Comparison of ENCODE assay signal across 13 cellular contexts in the genomic region with DNA sequence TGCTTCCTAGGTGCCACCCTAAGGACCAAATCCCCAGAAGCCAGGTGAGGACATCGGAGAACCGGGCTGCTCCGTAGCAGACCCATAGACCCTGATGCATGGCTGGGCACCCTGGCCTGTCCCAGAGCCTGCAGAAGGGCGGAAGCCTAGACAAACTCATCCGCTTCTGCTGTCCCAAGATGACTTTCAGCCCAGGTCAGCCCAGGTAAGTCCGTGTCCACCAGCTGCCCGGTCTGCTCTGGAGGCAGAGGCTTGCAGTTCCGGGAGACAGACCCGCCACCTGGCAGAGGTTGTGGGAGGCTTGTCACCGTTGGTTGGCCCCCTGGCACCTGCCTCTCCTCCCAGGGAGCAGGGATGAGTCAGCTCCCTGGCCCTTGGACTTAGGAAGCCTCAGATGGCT.
"Had no signal": no experiment of that assay in that cellular context is flagged by ENCODE, and none has a peak within 500 bp of the region (broad histone marks: within the 10 kb centered on the region; RNA-seq: fewer than 3 reads in every experiment).

No MANE protein-coding gene starts in this region.

- H3K4me3 Mint-ChIP-seq: activated CD4-positive, alpha-beta memory T cell treated with anti-CD3 and anti-CD28 coated beads, Interleukin-2, amount 10 ng/mL, durations not matched to agents 7 days and 5 days; activated T-helper 17 cell treated with anti-CD3 and anti-CD28 coated beads, Interleukin-2, amount 50 U/mL, for 72 hours; central memory CD8-positive, alpha-beta T cell; effector memory CD8-positive, alpha-beta T cell; mesothelial cell of epicardium had no signal

- H3K9me3 Mint-ChIP-seq: activated CD4-positive, alpha-beta memory T cell treated with anti-CD3 and anti-CD28 coated beads, Interleukin-2, amount 10 ng/mL, durations not matched to agents 7 days and 5 days; activated T-helper 17 cell treated with anti-CD3 and anti-CD28 coated beads, Interleukin-2, amount 50 U/mL, for 72 hours; central memory CD8-positive, alpha-beta T cell; effector memory CD8-positive, alpha-beta T cell had no signal

- H3K36me3 Mint-ChIP-seq: mesothelial cell of epicardium had no signal

- H3K9me3 ChIP-seq: body of pancreas, SJSA1 had no signal

- ATAC-seq: activated naive CD4-positive, alpha-beta T cell treated with anti-CD3 and anti-CD28 coated beads, Interleukin-2, amount 50 U/mL, for 72 hours; activated T-helper 17 cell treated with anti-CD3 and anti-CD28 coated beads, Interleukin-2, amount 50 U/mL, for 72 hours; body of pancreas; effector memory CD8-positive, alpha-beta T cell had no signal

- H3K36me3 ChIP-seq: SJSA1 had no signal

- H3K27me3 ChIP-seq: body of pancreas, SJSA1 had no signal

- H3K4me3 ChIP-seq: body of pancreas, SJSA1 had no signal

- DNase-seq: activated CD4-positive, alpha-beta memory T cell treated with anti-CD3 and anti-CD28 coated beads, Interleukin-2, amount 10 ng/mL, durations not matched to agents 7 days and 5 days; activated CD4-positive, alpha-beta T cell treated with anti-CD3 and anti-CD28 coated beads for 1 hour; amniotic stem cell; effector memory CD8-positive, alpha-beta T cell; hypothalamus; stimulated activated CD4-positive, alpha-beta T cell treated with anti-CD3 and anti-CD28 coated beads, Interleukin-2, amount 100 ng/mL, for 24 hours; stimulated activated naive CD4-positive, alpha-beta T cell treated with Interleukin-2 at 50 U/mL for 16 hours had no signal

- H3K27ac ChIP-seq: SJSA1 had no signal

- H3K27ac Mint-ChIP-seq: activated CD4-positive, alpha-beta memory T cell treated with anti-CD3 and anti-CD28 coated beads, Interleukin-2, amount 10 ng/mL, durations not matched to agents 7 days and 5 days; activated T-helper 17 cell treated with anti-CD3 and anti-CD28 coated beads, Interleukin-2, amount 50 U/mL, for 72 hours; effector memory CD8-positive, alpha-beta T cell; mesothelial cell of epicardium had no signal
